Comparison of ENCODE assay signal across 24 cellular contexts in genomic region chr12:102891756-102892155, GRCh38. TPM values are rescaled to one million over a fixed set of nuclear protein-coding genes. Genes with fewer than 3 reads are reported as not detected.
"Had no signal": no experiment of that assay in that cellular context is flagged by ENCODE, and none has a peak within 500 bp of the region (broad histone marks: within the 10 kb centered on the region; RNA-seq: fewer than 3 reads in every experiment).

No MANE protein-coding gene starts in this region.

- H3K36me3 Mint-ChIP-seq: activated naive CD4-positive, alpha-beta T cell treated with anti-CD3 and anti-CD28 coated beads, Interleukin-2, amount 50 U/mL, for 24 hours; natural killer cell treated with Interleukin-12 subunit alpha and Interleukin-12 subunit beta and Interleukin-15 and Interleukin-18, amount 100 ng/mL, for 72 hours had no signal

- H3K9me3 ChIP-seq: body of pancreas, left ventricle myocardium inferior, pancreas, psoas muscle had no signal

- H3K36me3 ChIP-seq: cardiac muscle cell, left ventricle myocardium inferior, pancreas had no signal

- H3K9me3 Mint-ChIP-seq: activated naive CD4-positive, alpha-beta T cell treated with anti-CD3 and anti-CD28 coated beads, Interleukin-2, amount 50 U/mL, for 24 hours had no signal

- H3K4me1 ChIP-seq: body of pancreas, foreskin keratinocyte, left ventricle myocardium inferior, pancreas, psoas muscle had no signal

- H3K27me3 Mint-ChIP-seq: activated naive CD4-positive, alpha-beta T cell treated with anti-CD3 and anti-CD28 coated beads, Interleukin-2, amount 50 U/mL, for 24 hours had no signal

- H3K4me2 ChIP-seq: hepatocyte had no signal

- H3K27ac Mint-ChIP-seq: activated naive CD4-positive, alpha-beta T cell treated with anti-CD3 and anti-CD28 coated beads, Interleukin-2, amount 50 U/mL, for 24 hours; natural killer cell treated with Interleukin-12 subunit alpha and Interleukin-12 subunit beta and Interleukin-15 and Interleukin-18, amount 100 ng/mL, for 72 hours had no signal

- H3K27me3 ChIP-seq: body of pancreas, foreskin keratinocyte, hepatocyte, pancreas had no signal

- DNase-seq: activated gamma-delta T cell treated with Interleukin-2 at 50 U/mL for 16 hours; activated T-cell treated with anti-CD3 and anti-CD28 coated beads, Interleukin-2, amount 50 U/mL, for 1 hour; anterior cingulate cortex; body of pancreas; effector CD8-positive, alpha-beta T cell; foreskin keratinocyte; kidney glomerular epithelial cell; left ventricle myocardium inferior; mammary epithelial cell; midbrain; pancreas; psoas muscle; right cardiac atrium; stimulated activated CD4-positive, alpha-beta T cell treated with anti-CD3 and anti-CD28 coated beads, Interleukin-12 subunit alpha, Interleukin-12 subunit beta, amount 100 ng/mL, for 4 hours; stimulated activated CD4-positive, alpha-beta T cell treated with anti-CD3 and anti-CD28 coated beads, Interleukin-4, amount 100 ng/mL, for 4 hours; stimulated activated naive CD8-positive, alpha-beta T cell treated with anti-CD3 and anti-CD28 coated beads, Interleukin-15, Interleukin-2, amounts not matched to agents 100 U/mL and 50 U/mL, for 24 hours had no signal

- H3K4me1 Mint-ChIP-seq: activated naive CD4-positive, alpha-beta T cell treated with anti-CD3 and anti-CD28 coated beads, Interleukin-2, amount 50 U/mL, for 24 hours had no signal

- H2AFZ ChIP-seq: hepatocyte had no signal

- H3K79me2 ChIP-seq: hepatocyte had no signal

- H3K4me3 ChIP-seq: body of pancreas, cardiac muscle cell, hepatocyte, left ventricle myocardium inferior, pancreas, psoas muscle had no signal

- H3K4me3 Mint-ChIP-seq: activated naive CD4-positive, alpha-beta T cell treated with anti-CD3 and anti-CD28 coated beads, Interleukin-2, amount 50 U/mL, for 24 hours; natural killer cell treated with Interleukin-12 subunit alpha and Interleukin-12 subunit beta and Interleukin-15 and Interleukin-18, amount 100 ng/mL, for 72 hours had no signal

- ATAC-seq: body of pancreas; foreskin keratinocyte; natural killer cell treated with Interleukin-12 subunit alpha and Interleukin-12 subunit beta and Interleukin-15 and Interleukin-18, amount 100 ng/mL, for 72 hours; pancreas; psoas muscle; right cardiac atrium; stimulated activated naive CD8-positive, alpha-beta T cell treated with anti-CD3 and anti-CD28 coated beads, Interleukin-15, Interleukin-2, amounts not matched to agents 100 U/mL and 50 U/mL, for 24 hours had no signal

- FAIRE-seq: pancreas had no signal

- H3K27ac ChIP-seq: body of pancreas, cardiac muscle cell, foreskin keratinocyte, hepatocyte, left ventricle myocardium inferior, pancreas, psoas muscle had no signal

RNA-seq across cellular contexts. Expression of gene PAH, which starts 25.3 kb away (rescaled TPM):
- total RNA-seq: chondrocyte; foreskin keratinocyte; left ventricle myocardium inferior; natural killer cell treated with Interleukin-12 subunit alpha and Interleukin-12 subunit beta and Interleukin-15 and Interleukin-18, amount 100 ng/mL, for 72 hours; skeletal muscle tissue; subcutaneous adipose tissue; T-helper 2 cell treated with Interferon-gamma antibody and Interleukin-4, amounts not matched to agents 100 ng/mL and 5 ng/mL, for 36 hours had no signal
- polyA plus RNA-seq: cardiac muscle cell, foreskin keratinocyte, mammary epithelial cell, right cardiac atrium had no signal
